Comparison of ENCODE assay signal across 12 cellular contexts in the genomic region with DNA sequence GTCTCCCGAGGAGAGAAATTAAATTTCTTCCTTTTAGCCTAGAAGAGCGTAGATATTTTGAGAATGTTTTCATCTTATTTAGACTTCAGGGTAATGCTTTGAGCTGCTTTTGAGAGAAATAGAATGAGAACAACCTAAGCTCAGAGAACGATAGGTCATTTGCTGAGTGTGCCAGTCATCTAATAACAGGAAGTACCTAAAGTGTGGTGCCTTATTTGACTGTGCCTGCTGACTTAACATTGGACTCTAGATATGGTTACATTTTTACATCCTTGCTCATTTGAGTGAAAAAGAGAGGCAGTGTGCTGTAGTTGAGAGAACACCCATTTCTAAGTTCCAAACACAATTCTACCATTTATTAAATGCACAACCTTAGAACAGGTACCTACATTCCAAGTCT.
A peak's percentile ranks its signal among the peaks of the same experiment; 100 is the strongest.
DNase-seq lines count a peak whose midpoint lies in the region; ATAC-seq, FAIRE-seq and TF ChIP-seq lines count a peak whose summit lies in the region.
"Had no signal": no experiment of that assay in that cellular context is flagged by ENCODE, and none has a peak within 500 bp of the region (broad histone marks: within the 10 kb centered on the region; RNA-seq: fewer than 3 reads in every experiment).

No MANE protein-coding gene starts in this region.

- DNase-seq in H1 (ENCODE audit: low read depth in 1 of 2, low spot score in 2 of 2) (no peak), omental fat pad (ENCODE audit: low spot score) (no peak), transverse colon (no peak)
- DNase-seq: NCI-H146, T-helper 9 cell had no signal

- peak overlapping the region; percentile 20 for H3K56ac ChIP-seq in H1 (replicated peaks; ENCODE audit: insufficient read length, low read depth, low read length)

- TF ChIP-seq EP300 in H1 (IDR thresholded peaks at IDR 0.05; ENCODE audit: borderline replicate concordance in 1 of 2, low read depth in 2 of 2, low read length in 2 of 2) = no peak
- TF ChIP-seq EP300 in transverse colon (IDR thresholded peaks at IDR 0.05; ENCODE audit: low read depth) = no peak

- no peak for FAIRE-seq in H1 (lab: Jason Lieb, UNC)
- FAIRE-seq: astrocyte, endothelial cell of umbilical vein had no signal

- no peak overlapping the region for H4K5ac ChIP-seq in H1 (ENCODE audit: insufficient read length, low read depth, low read length)

- ATAC-seq in GM18907 (IDR thresholded peaks at IDR 0.05; ENCODE audit: unreplicated experiment) (peak; percentile 100), GM21576 (IDR thresholded peaks at IDR 0.05; ENCODE audit: unreplicated experiment) (peak; percentile 72), HG03097 (IDR thresholded peaks at IDR 0.05; ENCODE audit: low FRiP score, unreplicated experiment) (peak; percentile 99), omental fat pad (ENCODE audit: low FRiP score) (no peak), GM21528 (IDR thresholded peaks at IDR 0.05; ENCODE audit: low FRiP score, unreplicated experiment) (no peak)

- TF ChIP-seq RAD21 in H1 (IDR thresholded peaks at IDR 0.05 in 1 of 2, conservative IDR thresholded peaks at IDR 0.05 in 1 of 2; ENCODE audit: low read depth in 2 of 2, low read length in 2 of 2) = no peak

- H3K27ac ChIP-seq in H1 (ENCODE audit: low read depth, low read length) = no peak overlapping the region
- no peak overlapping the region for H3K27ac ChIP-seq in transverse colon
- H3K27ac ChIP-seq: tibial nerve had no signal

- CTCF ChIA-PET in H1 (lab: Charles Lee; ENCODE audit: partially characterized antibody) = no interaction called here

- no peaks in the 10 kb centered on the region for H3K4me1 ChIP-seq in H1 (replicated peaks in 1 of 4; ENCODE audit: control insufficient read depth in 3 of 4, insufficient read depth in 4 of 4, low read length in 3 of 4)
- no peaks in the 10 kb centered on the region for H3K4me1 ChIP-seq in transverse colon

- H3K79me1 ChIP-seq in H1 (ENCODE audit: low read depth, low read length) = no peaks in the 10 kb centered on the region

- no peak overlapping the region for H2AFZ ChIP-seq in H1 (ENCODE audit: low read length)

- no peak overlapping the region for H3K9ac ChIP-seq in H1 (replicated peaks in 1 of 4; ENCODE audit: extremely low read depth in 1 of 4, low read depth in 3 of 4, low read length in 3 of 4)

- no peak overlapping the region for H3K18ac ChIP-seq in H1 (ENCODE audit: extremely low read depth, low read length)

- H4K20me1 ChIP-seq in H1 (replicated peaks in 1 of 2; ENCODE audit: control insufficient read depth in 1 of 2, insufficient read depth in 2 of 2, low read length in 2 of 2) = peaks cover 0 to 1% of the 10 kb centered on the region in 2 experiments

- no peak overlapping the region for H2AK5ac ChIP-seq in H1 (ENCODE audit: low read depth, low read length)

- TF ChIP-seq CTCF in H1 (IDR thresholded peaks at IDR 0.05; ENCODE audit: control extremely low read depth in 1 of 3, insufficient read depth in 1 of 3, low read depth in 1 of 3, low read length in 3 of 3) (no peak), omental fat pad (IDR thresholded peaks at IDR 0.05) (no peak), transverse colon (IDR thresholded peaks at IDR 0.05) (no peak)

- H3K27me3 ChIP-seq in H1 (replicated peaks in 1 of 4; ENCODE audit: control insufficient read depth in 3 of 4, extremely low read depth in 1 of 4, insufficient read depth in 3 of 4, low read length in 3 of 4) (peaks cover 0 to 1% (median 0%) of the 10 kb centered on the region in 4 experiments; a peak in 1 of 7 replicates), transverse colon (no peaks in the 10 kb centered on the region)
- H3K27me3 ChIP-seq: tibial nerve had no signal

- H2BK5ac ChIP-seq in H1 (ENCODE audit: low read depth, low read length) = no peak overlapping the region

- H3K4me3 ChIP-seq in H1 (ENCODE audit: extremely low read depth in 1 of 4, insufficient read depth in 2 of 4, low read depth in 3 of 4, low read length in 4 of 4) = no peak overlapping the region
- no peak overlapping the region for H3K4me3 ChIP-seq in transverse colon
- H3K4me3 ChIP-seq: tibial nerve had no signal

- 65% methylated on average over 3 of the region's 3 CpGs; no CpG with 5 or more reads in 1 of the 2 experiments for WGBS in H1 (ENCODE audit: extremely low coverage in 1 of 2, insufficient coverage in 1 of 2, insufficient read length in 1 of 2, insufficient replicate concordance in 2 of 2, low coverage in 1 of 2, low lambda C conversion rate in 2 of 2, missing lambda C conversion rate in 1 of 2), 2 experiments
- 44 to 50% methylated on average over 3 of the region's 3 CpGs for WGBS in transverse colon (ENCODE audit: low coverage in 1 of 2), 2 donors

- H3K23me2 ChIP-seq in H1 (ENCODE audit: low read depth, low read length) = no peaks in the 10 kb centered on the region

- TF ChIP-seq POLR2A in H1 (IDR thresholded peaks at IDR 0.05; ENCODE audit: control extremely low read depth in 1 of 2, low read depth in 2 of 2, low read length in 2 of 2) = no peak
- no peak for TF ChIP-seq POLR2A in transverse colon (IDR thresholded peaks at IDR 0.05)

- H4K8ac ChIP-seq in H1 (ENCODE audit: extremely low read depth, insufficient read depth, low read length) = no peak overlapping the region

- H2BK120ac ChIP-seq in H1 (replicated peaks; ENCODE audit: low read depth, low read length) = no peak overlapping the region

- H3K23ac ChIP-seq in H1 (ENCODE audit: insufficient read length) = no peak overlapping the region

- no peak overlapping the region for H2BK20ac ChIP-seq in H1 (ENCODE audit: low read length)

- in situ Hi-C loops in transverse colon (cut with MboI; ENCODE audit: low pct_ligation_motif_present in 1 of 4, low pct_unique_long_range_greater_than_20kb in 1 of 4, low sequenced_read_pairs in 3 of 4) = no loop called here

- H3K14ac ChIP-seq in H1 (ENCODE audit: insufficient read length) = no peak overlapping the region

- no peak overlapping the region for H2BK15ac ChIP-seq in H1 (ENCODE audit: low read length)

- H3K9me3 ChIP-seq in H1 (ENCODE audit: insufficient read depth in 2 of 2, low read depth in 1 of 2, low read length in 1 of 2) (peaks cover 0 to 6% of the 10 kb centered on the region in 2 experiments), transverse colon (no peaks in the 10 kb centered on the region)
- H3K9me3 ChIP-seq: tibial nerve had no signal

- intact Hi-C loops in transverse colon (cut with DNase I; ENCODE audit: low total_unique reads) = no loop called here

- POLR2A ChIA-PET in H1 (lab: Charles Lee; ENCODE audit: partially characterized antibody) = no interaction called here

- H2BK12ac ChIP-seq in H1 (ENCODE audit: low read depth, low read length) = no peak overlapping the region

- H3K79me2 ChIP-seq in H1 (ENCODE audit: control insufficient read depth in 1 of 2, insufficient read depth in 2 of 2, low read length in 2 of 2) = no peaks in the 10 kb centered on the region

- peaks cover 0 to 6% (median 0%) of the 10 kb centered on the region in 4 experiments; a peak in 1 of 8 replicates for H3K36me3 ChIP-seq in H1 (ENCODE audit: control insufficient read depth in 2 of 4, insufficient read depth in 4 of 4, low read length in 3 of 4)
- no peaks in the 10 kb centered on the region for H3K36me3 ChIP-seq in transverse colon
- H3K36me3 ChIP-seq: tibial nerve had no signal

- no peak overlapping the region for H3K4me2 ChIP-seq in H1 (ENCODE audit: insufficient read depth in 1 of 2, low read depth in 2 of 2, low read length in 2 of 2)

- H3K4ac ChIP-seq in H1 (replicated peaks; ENCODE audit: insufficient read length, low read depth, low read length) = no peak overlapping the region

- H4K91ac ChIP-seq in H1 (replicated peaks; ENCODE audit: insufficient read length, low read length) = no peak overlapping the region

TF ChIP-seq in H1, 55 proteins besides CTCF, POLR2A, EP300 and RAD21:
- no peak for TF ChIP-seq TEAD4 (IDR thresholded peaks at IDR 0.05; ENCODE audit: low read depth, low read length)
- no peak for TF ChIP-seq BRCA1 (IDR thresholded peaks at IDR 0.05; ENCODE audit: low read depth, low read length)
- no peak for TF ChIP-seq CTBP2 (IDR thresholded peaks at IDR 0.05; ENCODE audit: borderline replicate concordance, insufficient read depth, insufficient read length, low read length)
- no peak for TF ChIP-seq CHD1 (IDR thresholded peaks at IDR 0.05; ENCODE audit: low read depth, low read length)
- TF ChIP-seq JUN (IDR thresholded peaks at IDR 0.05; ENCODE audit: low read depth, low read length) = no peak
- TF ChIP-seq, protein P1, sequence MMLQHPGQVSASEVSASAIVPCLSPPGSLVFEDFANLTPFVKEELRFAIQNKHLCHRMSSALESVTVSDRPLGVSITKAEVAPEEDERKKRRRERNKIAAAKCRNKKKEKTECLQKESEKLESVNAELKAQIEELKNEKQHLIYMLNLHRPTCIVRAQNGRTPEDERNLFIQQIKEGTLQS (IDR thresholded peaks at IDR 0.05; ENCODE audit: insufficient read depth, low read depth, low read length) = no peak
- no peak for TF ChIP-seq HDAC6 (IDR thresholded peaks at IDR 0.05; ENCODE audit: low read depth, low read length)
- TF ChIP-seq KDM4A (IDR thresholded peaks at IDR 0.05; ENCODE audit: low read depth, low read length, severe bottlenecking) = no peak
- TF ChIP-seq JUND (IDR thresholded peaks at IDR 0.05; ENCODE audit: low read length) = no peak
- TF ChIP-seq GABPA (IDR thresholded peaks at IDR 0.05; ENCODE audit: borderline replicate concordance, insufficient read depth, low read length) = no peak
- TF ChIP-seq ZNF274 (IDR thresholded peaks at IDR 0.05; ENCODE audit: borderline replicate concordance, extremely low read depth, low read length) = no peak

Comparison
In these comparisons a context has a peak if more than half of its experiments do, and no peak if none do; other contexts are left out.
1. ATAC-seq: peak in GM18907 (single experiment), GM21576 (single experiment) and HG03097 (single experiment); none in omental fat pad (single experiment) and GM21528 (single experiment).